Comparison of ENCODE assay signal across 1 cellular context in the genomic region with DNA sequence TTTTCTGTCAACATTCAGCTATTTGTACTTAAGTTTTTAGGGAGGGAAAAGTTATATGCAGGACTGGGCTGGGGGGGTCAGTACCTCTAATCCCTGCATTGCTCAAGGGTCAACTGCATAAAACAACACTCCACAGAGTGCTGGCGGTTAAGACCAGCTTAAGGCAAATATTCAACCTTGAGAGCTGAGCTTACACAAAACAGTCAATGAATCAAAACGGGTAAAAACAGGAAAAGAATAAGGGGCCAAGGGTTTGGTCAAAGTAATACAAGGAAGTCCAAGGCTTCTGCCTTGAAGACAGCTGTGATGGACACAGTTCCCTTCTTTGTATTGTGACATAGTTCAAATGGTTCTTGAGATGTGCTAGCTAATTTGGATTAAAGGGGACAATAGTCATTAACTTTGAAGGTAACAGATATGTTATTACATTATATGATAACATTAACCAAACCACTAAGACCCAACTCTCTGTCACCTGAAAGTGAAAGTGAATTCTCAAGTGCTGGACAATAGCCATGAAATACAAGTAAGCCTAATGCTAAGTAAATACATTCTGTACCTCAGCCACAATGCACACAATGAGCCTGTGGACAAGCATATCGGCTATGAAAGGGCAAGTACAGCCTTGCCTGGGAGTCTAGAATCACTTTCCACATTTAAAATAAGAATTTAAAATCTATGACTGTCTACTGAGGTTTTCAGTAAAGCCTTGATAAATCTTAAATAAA.
TF ChIP-seq lines count a peak whose summit lies in the region.

No MANE protein-coding gene starts in this region.

TF ChIP-seq in A549, 52 proteins besides CTCF, POLR2A, EP300 and RAD21 (continued from another document):
- TF ChIP-seq FOSL2 (IDR thresholded peaks at IDR 0.05) = no peak
- no peak for TF ChIP-seq FOSL2 (CRISPR knock-in tag; IDR thresholded peaks at IDR 0.05)
- no peak for TF ChIP-seq HDAC2 (IDR thresholded peaks at IDR 0.05)
- no peak for TF ChIP-seq TFCP2L1 (CRISPR knock-in tag; IDR thresholded peaks at IDR 0.05)
